10 cellular contexts compared by ENCODE assay signal in genomic region chr1:41308520-41308919, GRCh38. TPM values are rescaled to one million over a fixed set of nuclear protein-coding genes. Genes with fewer than 3 reads are reported as not detected.
DNase-seq lines count a peak whose midpoint lies in the region; ATAC-seq, FAIRE-seq and TF ChIP-seq lines count a peak whose summit lies in the region.
"Not testable (repeated sequence)": the region's sequence is repeated elsewhere in the genome, so short reads cannot be mapped to it uniquely, and the experiment has no call there.
"Had no signal": no experiment of that assay in that cellular context is flagged by ENCODE, and none has a peak within 500 bp of the region (broad histone marks: within the 10 kb centered on the region; RNA-seq: fewer than 3 reads in every experiment).

No MANE protein-coding gene starts in this region.

- not testable (repeated sequence) for TF ChIP-seq RAD21 in GM12878 (IDR thresholded peaks at IDR 0.05; ENCODE audit: insufficient read depth, low read depth, low read length)

- H2BK12ac ChIP-seq in H9 (ENCODE audit: insufficient read length, low read depth, low read length): not testable (repeated sequence)

- not testable (repeated sequence) for TF ChIP-seq POLR2A in GM12878 (IDR thresholded peaks at IDR 0.05; ENCODE audit: low read depth, low read length)

- intact Hi-C loops in activated CD4-positive, alpha-beta T cell treated with anti-CD3 and anti-CD28 coated beads for 36 hours (cut with DNase I, micrococcal nuclease); GM12878 (cut with micrococcal nuclease; ENCODE audit: unreplicated experiment); natural killer cell (cut with micrococcal nuclease): not testable (repeated sequence)

- not testable (repeated sequence) for TF ChIP-seq CTCF in H9 (conservative IDR thresholded peaks at IDR 0.05); GM12878 (IDR thresholded peaks at IDR 0.05 in 2 of 3, conservative IDR thresholded peaks at IDR 0.05 in 1 of 3; ENCODE audit: control insufficient read depth in 2 of 3, extremely low read depth in 1 of 3, insufficient read depth in 1 of 3, low read depth in 3 of 3, low read length in 3 of 3); natural killer cell (IDR thresholded peaks at IDR 0.05)
- peak; percentile 23 for TF ChIP-seq CTCF in endodermal cell (conservative IDR thresholded peaks at IDR 0.05)

- CTCF ChIA-PET in activated CD4-positive, alpha-beta T cell treated with anti-CD3 and anti-CD28 coated beads for 36 hours (lab: Charles Lee); GM12878 (lab: Yijun Ruan, JAX): not testable (repeated sequence)

- H3K27ac ChIP-seq in H9 (ENCODE audit: insufficient read length, low read depth, low read length); GM12878 (ENCODE audit: control insufficient read depth, insufficient read depth); endodermal cell (ENCODE audit: low read depth, low read length): not testable (repeated sequence)

- SMC1A ChIA-PET in GM12878 (lab: Charles Lee; ENCODE audit: uncharacterized antibody, unreplicated experiment): not testable (repeated sequence)

- TF ChIP-seq EP300 in GM12878 (IDR thresholded peaks at IDR 0.05; ENCODE audit: borderline replicate concordance in 1 of 2, control insufficient read depth in 1 of 2, low read depth in 2 of 2, low read length in 2 of 2): not testable (repeated sequence)

- H4K5ac ChIP-seq in H9 (ENCODE audit: insufficient read length, low read depth, low read length): not testable (repeated sequence)

- not testable (repeated sequence) for H2BK120ac ChIP-seq in H9 (ENCODE audit: low read depth, low read length, poor library complexity, severe bottlenecking)

- not testable (repeated sequence) for H3K4me2 ChIP-seq in H9 (ENCODE audit: insufficient read depth, insufficient read length, low read length); GM12878 (ENCODE audit: control insufficient read depth, insufficient read depth)

- H2AK5ac ChIP-seq in H9 (ENCODE audit: insufficient read length, low read length): not testable (repeated sequence)

- H3K4me3 Mint-ChIP-seq in H9; activated CD4-positive, alpha-beta T cell treated with anti-CD3 and anti-CD28 coated beads for 36 hours; endodermal cell: not testable (repeated sequence)
- peak overlapping the region; percentile 52 for H3K4me3 Mint-ChIP-seq in natural killer cell

- not testable (repeated sequence) for H3K9me3 Mint-ChIP-seq in H9; activated CD4-positive, alpha-beta T cell treated with anti-CD3 and anti-CD28 coated beads for 36 hours (ENCODE audit: low read depth); endodermal cell; natural killer cell

- H2BK5ac ChIP-seq in H9 (ENCODE audit: insufficient read length, low read length): not testable (repeated sequence)

- not testable (repeated sequence) for H3K4ac ChIP-seq in H9 (ENCODE audit: low read depth, low read length)

- H3K27ac Mint-ChIP-seq in H9; activated CD4-positive, alpha-beta T cell treated with anti-CD3 and anti-CD28 coated beads for 36 hours; endodermal cell: not testable (repeated sequence)
- H3K27ac Mint-ChIP-seq in natural killer cell: peak overlapping the region; percentile 25 to 74

- ATAC-seq in activated CD4-positive, alpha-beta T cell treated with anti-CD3 and anti-CD28 coated beads for 36 hours: peak; percentile 47
- not testable (repeated sequence) for ATAC-seq in GM12878
- peak; percentile 68 to 71 (median 71) for ATAC-seq in natural killer cell

- in situ Hi-C loops in GM12878 (cut with MboI): not testable (repeated sequence)

- not testable (repeated sequence) for H2BK15ac ChIP-seq in H9 (ENCODE audit: low read depth, low read length)

- not testable (repeated sequence) for H3K4me1 ChIP-seq in H9 (ENCODE audit: insufficient read depth, low read length); GM12878 (ENCODE audit: control insufficient read depth, insufficient read depth, low read length); endodermal cell (ENCODE audit: control insufficient read depth, insufficient read depth, low read length)

- H2AFZ ChIP-seq in H9 (ENCODE audit: low read length); GM12878 (ENCODE audit: control insufficient read depth, low read depth, low read length): not testable (repeated sequence)

- H3K36me3 ChIP-seq in GM12878 (ENCODE audit: control insufficient read depth in 2 of 2, insufficient read depth in 2 of 2, low read length in 1 of 2); endodermal cell (ENCODE audit: control insufficient read depth, insufficient read depth, low read length): not testable (repeated sequence)

- not testable (repeated sequence) for H3T11ph ChIP-seq in H9 (ENCODE audit: low read length)

- H3K27me3 ChIP-seq in H9 (ENCODE audit: insufficient read depth, low read length); GM12878 (replicated peaks in 1 of 2; ENCODE audit: control insufficient read depth in 2 of 2, insufficient read depth in 2 of 2, low read length in 1 of 2); endodermal cell (ENCODE audit: control insufficient read depth, insufficient read depth, low read length, poor library complexity, severe bottlenecking): not testable (repeated sequence)

- not testable (repeated sequence) for H3K14ac ChIP-seq in H9 (ENCODE audit: insufficient read depth, low read length)

- H4K91ac ChIP-seq in H9 (ENCODE audit: insufficient read length, low read depth, low read length): not testable (repeated sequence)

- H3K18ac ChIP-seq in H9 (ENCODE audit: insufficient read length, low read depth, low read length): not testable (repeated sequence)

- not testable (repeated sequence) for H2BK20ac ChIP-seq in H9 (ENCODE audit: low read depth, low read length, poor library complexity, severe bottlenecking)

- RAD21 ChIA-PET in GM12878 (lab: Charles Lee; ENCODE audit: unreplicated experiment): not testable (repeated sequence)

- not testable (repeated sequence) for H3K4me3 ChIP-seq in GM12878; endodermal cell (ENCODE audit: low read length)

- H3K4me1 Mint-ChIP-seq in H9; activated CD4-positive, alpha-beta T cell treated with anti-CD3 and anti-CD28 coated beads for 36 hours; endodermal cell: not testable (repeated sequence)
- H3K4me1 Mint-ChIP-seq in natural killer cell: peaks cover 64 to 65% of the 10 kb centered on the region in 2 donors

- not testable (repeated sequence) for FAIRE-seq in GM12878 (lab: Jason Lieb, UNC)
- peak; percentile 72 for FAIRE-seq in urothelium cell line (lab: Jason Lieb, UNC)

- H4K20me1 ChIP-seq in H9 (ENCODE audit: control insufficient read depth, insufficient read depth, insufficient read length); GM12878 (ENCODE audit: control insufficient read depth, insufficient read depth): not testable (repeated sequence)

- H3K56ac ChIP-seq in H9 (ENCODE audit: insufficient read length, low read depth, low read length): not testable (repeated sequence)

- not testable (repeated sequence) for H3K23ac ChIP-seq in H9 (ENCODE audit: insufficient read length, low read depth, low read length)

- not testable (repeated sequence) for H3K23me2 ChIP-seq in H9 (ENCODE audit: insufficient read length, low read depth, low read length, poor library complexity, severe bottlenecking)

- POLR2A ChIA-PET in activated CD4-positive, alpha-beta T cell treated with anti-CD3 and anti-CD28 coated beads for 36 hours (lab: Charles Lee); GM12878 (lab: Charles Lee): not testable (repeated sequence)

- not testable (repeated sequence) for H3K79me2 ChIP-seq in H9 (ENCODE audit: insufficient read depth, low read length); GM12878 (ENCODE audit: control insufficient read depth, insufficient read depth, low read length)

- H3K9me3 ChIP-seq in H9 (ENCODE audit: control insufficient read depth, low read depth, low read length); GM12878 (replicated peaks; ENCODE audit: control insufficient read depth, insufficient read depth, low read length); endodermal cell (ENCODE audit: control insufficient read depth, low read length): not testable (repeated sequence)

- BruUV-seq in GM12878 (replicated peaks; lab: Mats Ljungman, UMichigan): not testable (repeated sequence)

- no CpG with 5 or more reads among the region's 4 CpGs for WGBS in H9 (ENCODE audit: extremely low coverage, insufficient read length, low lambda C conversion rate)
- 27% methylated on average over 4 of the region's 4 CpGs for WGBS in GM12878 (ENCODE audit: insufficient coverage, insufficient replicate concordance, low lambda C conversion rate, missing lambda C conversion rate)
- 89 to 100% methylated on average over 1 to 4 of the region's 4 CpGs for WGBS in endodermal cell (ENCODE audit: insufficient coverage in 1 of 2, insufficient read length in 1 of 2), 2 experiments

- H3K9ac ChIP-seq in H9 (ENCODE audit: extremely low read depth, insufficient read length, low read length); GM12878 (ENCODE audit: control insufficient read depth, insufficient read depth, low read length); endodermal cell (ENCODE audit: extremely low read depth, low read length, poor library complexity, severe bottlenecking): not testable (repeated sequence)

- peaks cover 13% of the 10 kb centered on the region for H3K27me3 Mint-ChIP-seq in H9 (ENCODE audit: low read depth)
- not testable (repeated sequence) for H3K27me3 Mint-ChIP-seq in activated CD4-positive, alpha-beta T cell treated with anti-CD3 and anti-CD28 coated beads for 36 hours; natural killer cell (ENCODE audit: low read depth in 2 of 2)
- H3K27me3 Mint-ChIP-seq in endodermal cell (ENCODE audit: insufficient read depth): peaks cover 17% of the 10 kb centered on the region

- DNase-seq in DMS 273 (lab: John Stamatoyannopoulos, UW; ENCODE audit: unreplicated experiment): peak; percentile 89
- peak; percentile 3 for DNase-seq in H9
- DNase-seq in activated CD4-positive, alpha-beta T cell treated with anti-CD3 and anti-CD28 coated beads for 36 hours; GM12878 (ENCODE audit: low read depth, low spot score); endodermal cell; natural killer cell; urothelium cell line (ENCODE audit: low spot score): not testable (repeated sequence)

- H3K36me3 Mint-ChIP-seq in H9 (ENCODE audit: insufficient read depth in 1 of 3, low read depth in 3 of 3); activated CD4-positive, alpha-beta T cell treated with anti-CD3 and anti-CD28 coated beads for 36 hours (ENCODE audit: low read depth); endodermal cell (ENCODE audit: low read depth): not testable (repeated sequence)
- H3K36me3 Mint-ChIP-seq in natural killer cell: peaks cover 16% of the 10 kb centered on the region

- not testable (repeated sequence) for H4K8ac ChIP-seq in H9 (replicated peaks; ENCODE audit: insufficient read length, low read depth, low read length)

- H3K79me1 ChIP-seq in H9 (ENCODE audit: insufficient read depth, low read depth, low read length, poor library complexity, severe bottlenecking): not testable (repeated sequence)

RNA-seq across cellular contexts. Expression of gene FOXO6, which starts 52.7 kb away (rescaled TPM):
- total RNA-seq in H9 (2021) (0.83 and 0.99 TPM in 2 replicates), GM12878 (2014; rRNA removed) (not detected in 2 replicates), GM12878 (2014; rRNA removed; fragmentation: Illumina TruSeq; extraction: Trizol) (not detected in 2 replicates), GM12878 (2021) (0.13 TPM in 1 of 2 replicates, not detected in the other), endodermal cell (1 to 10 TPM; 1.7 to 1.8 TPM), natural killer cell (1 to 10 TPM; 1.2 to 3.3 (median 1.7) TPM)
- under 1 TPM in 1 of 2 experiments, not detected in 1; 0.09 TPM for total RNA-seq in activated CD4-positive, alpha-beta T cell treated with anti-CD3 and anti-CD28 coated beads for 36 hours
- 3.1 and 4.2 TPM in 2 replicates for total RNA-seq in GM12878 (2013; cell fraction: nucleolus; rRNA removed)
- not detected for polyA plus RNA-seq in GM12878 (2011; ENCODE audit: low read depth)
- polyA plus RNA-seq in GM12878 (2011; rRNA removed) (0.09 and 0.37 TPM in 2 replicates), GM12878 (2014; fragmentation: Illumina TruSeq; extraction: Trizol) (not detected in 2 replicates), GM12878 (2014; fragmentation: Nextera tagmentation; extraction: Ambion mirVana) (not detected), GM12878 (2014; rRNA removed) (0.05 TPM in 1 of 2 replicates, not detected in the other), GM12878 (2016; fragmentation: Nextera tagmentation; extraction: Ambion mirVana) (not detected)
- 0.18 and 0.25 TPM in 2 replicates for polyA plus RNA-seq in GM12878 (2011; cell fraction: cytosol; rRNA removed)
- 0.57 and 0.67 TPM in 2 replicates for polyA plus RNA-seq in GM12878 (2011; cell fraction: nucleus; rRNA removed)
- polyA plus RNA-seq in GM12878 (2012): 0.05 and 0.07 TPM in 2 replicates
- 0.10 and 0.15 TPM in 2 replicates for polyA minus RNA-seq in GM12878 (2011; rRNA and poly(A)+ RNA removed)
- polyA minus RNA-seq in GM12878 (2011; cell fraction: cytosol; rRNA and poly(A)+ RNA removed): 0.67 TPM in 1 of 2 replicates, not detected in the other
- polyA minus RNA-seq in GM12878 (2011; cell fraction: nucleus; rRNA and poly(A)+ RNA removed): 0.48 and 1.1 TPM in 2 replicates
- polyA plus RNA-seq in endodermal cell (2013, experiment 1 of 2): 2.9 TPM
- 2.8 TPM for polyA plus RNA-seq in endodermal cell (2013, experiment 2 of 2)
- polyA plus RNA-seq: CD14-positive monocyte, HepG2, IgD-negative memory B cell had no signal
